27 cellular contexts compared by ENCODE assay signal in genomic region chr10:94268652-94269051, GRCh38.
"Had no signal": no experiment of that assay in that cellular context is flagged by ENCODE, and none has a peak within 500 bp of the region (broad histone marks: within the 10 kb centered on the region; RNA-seq: fewer than 3 reads in every experiment).

No MANE protein-coding gene starts in this region.

- H3K4me1 ChIP-seq: neural progenitor cell, prostate gland, suprapubic skin, uterus had no signal

- H3K9ac ChIP-seq: neural progenitor cell had no signal

- H3K4me3 ChIP-seq: left ventricle myocardium inferior, lung, neural progenitor cell, prostate gland, skin epidermis, suprapubic skin, thoracic aorta, tibial artery, uterus had no signal

- H3K4me1 Mint-ChIP-seq: mesothelial cell of epicardium; naive B cell; natural killer cell; nephron progenitor cell; neural progenitor cell; stimulated activated effector memory CD8-positive, alpha-beta T cell treated with anti-CD3 and anti-CD28 coated beads, Interleukin-12 subunit alpha, Interleukin-12 subunit beta, amount 100 ng/mL, for 72 hours had no signal

- H3K9me3 ChIP-seq: neutrophil, prostate gland, suprapubic skin, thoracic aorta had no signal

- H3K36me3 ChIP-seq: neural progenitor cell, neutrophil, prostate gland, suprapubic skin, thoracic aorta, uterus had no signal

- H3K27ac Mint-ChIP-seq: mesothelial cell of epicardium; natural killer cell; nephron progenitor cell; neural progenitor cell; stimulated activated effector memory CD8-positive, alpha-beta T cell treated with anti-CD3 and anti-CD28 coated beads, Interleukin-12 subunit alpha, Interleukin-12 subunit beta, amount 100 ng/mL, for 72 hours; stimulated activated naive CD8-positive, alpha-beta T cell treated with anti-CD3 and anti-CD28 coated beads, Interleukin-15, Interleukin-2, amounts not matched to agents 100 ng/mL and 50 ng/mL, for 24 hours had no signal

- H3K36me3 Mint-ChIP-seq: natural killer cell; stimulated activated effector memory CD8-positive, alpha-beta T cell treated with anti-CD3 and anti-CD28 coated beads, Interleukin-12 subunit alpha, Interleukin-12 subunit beta, amount 100 ng/mL, for 72 hours had no signal

- DNase-seq: hippocampal formation; kidney; left ventricle myocardium inferior; mesendoderm; naive B cell; natural killer cell; nephron progenitor cell; occipital lobe; retina; right cardiac atrium; stimulated activated CD4-positive, alpha-beta T cell treated with anti-CD3 and anti-CD28 coated beads, Interleukin-12 subunit alpha, Interleukin-12 subunit beta, amount 100 ng/mL, for 4 hours; stimulated activated CD4-positive, alpha-beta T cell treated with anti-CD3 and anti-CD28 coated beads, Interleukin-15, amount 100 ng/mL, for 24 hours; stimulated activated CD4-positive, alpha-beta T cell treated with anti-CD3 and anti-CD28 coated beads, Interleukin-4, amount 100 ng/mL, for 24 hours; stimulated activated naive CD4-positive, alpha-beta T cell; tibial artery; trophoblast cell; uterus had no signal

- H3K27me3 ChIP-seq: neural progenitor cell, neutrophil, suprapubic skin, tibial artery, uterus had no signal

- H3K4me3 Mint-ChIP-seq: mesothelial cell of epicardium; naive B cell; natural killer cell; nephron progenitor cell; neural progenitor cell; stimulated activated effector memory CD8-positive, alpha-beta T cell treated with anti-CD3 and anti-CD28 coated beads, Interleukin-12 subunit alpha, Interleukin-12 subunit beta, amount 100 ng/mL, for 72 hours; stimulated activated naive CD8-positive, alpha-beta T cell treated with anti-CD3 and anti-CD28 coated beads, Interleukin-15, Interleukin-2, amounts not matched to agents 100 ng/mL and 50 ng/mL, for 24 hours had no signal
